Comparison of ENCODE assay signal across 17 cellular contexts in genomic region chr12:122614839-122615238, GRCh38.
A peak's percentile ranks its signal among the peaks of the same experiment; 100 is the strongest.
DNase-seq lines count a peak whose midpoint lies in the region; FAIRE-seq and TF ChIP-seq lines count a peak whose summit lies in the region.
"Had no signal": no experiment of that assay in that cellular context is flagged by ENCODE, and none has a peak within 500 bp of the region (broad histone marks: within the 10 kb centered on the region; RNA-seq: fewer than 3 reads in every experiment).

No MANE protein-coding gene starts in this region.

- peaks cover 0 to 32% (median 7%) of the 10 kb centered on the region in 4 donors for H3K4me1 ChIP-seq in tibial artery
- H3K4me1 ChIP-seq: BLaER1 treated with 17β-estradiol and CSF1 and Interleukin-3, amounts not matched to agents 10 nM and 100 nM; Peyer's patch had no signal

- H3K9me3 ChIP-seq in SK-N-MC (ENCODE audit: low read depth, low read length): 0 out of 2 replicates have a peak, but pooled peaks cover 2% of the 10 kb centered on the region
- H3K9me3 ChIP-seq in tibial artery: no peaks in the 10 kb centered on the region
- H3K9me3 ChIP-seq: BLaER1 treated with 17β-estradiol and CSF1 and Interleukin-3, amounts not matched to agents 10 nM and 100 nM; Peyer's patch had no signal

- H3K27me3 ChIP-seq in tibial artery: no peaks in the 10 kb centered on the region
- H3K27me3 ChIP-seq: BLaER1 treated with 17β-estradiol and CSF1 and Interleukin-3, amounts not matched to agents 10 nM and 100 nM; Peyer's patch had no signal

- H3K27ac ChIP-seq in SK-N-MC (peak overlapping the region; percentile 19; the same call in 1 of the 2 replicates), tibial artery (peak overlapping the region; percentile 68 to 70)
- H3K27ac ChIP-seq: BLaER1 treated with 17β-estradiol and CSF1 and Interleukin-3, amounts not matched to agents 10 nM and 100 nM; Peyer's patch had no signal

- intact Hi-C loops in tibial artery (cut with DNase I; ENCODE audit: low total_unique reads): no loop called here

- TF ChIP-seq POLR2A in GM12892 (IDR thresholded peaks at IDR 0.05; ENCODE audit: low read depth, low read length): no peak

- H3K9ac ChIP-seq in SK-N-MC (ENCODE audit: insufficient read length): no peak overlapping the region
- H3K9ac ChIP-seq: BLaER1 treated with 17β-estradiol and CSF1 and Interleukin-3, amounts not matched to agents 10 nM and 100 nM had no signal

- no peak for TF ChIP-seq CTCF in tibial artery (IDR thresholded peaks at IDR 0.05)

- H3K36me3 ChIP-seq in SK-N-MC (ENCODE audit: insufficient read depth, low read length): peaks cover 85% of the 10 kb centered on the region
- peaks cover 0 to 16% (median 0%) of the 10 kb centered on the region in 3 donors for H3K36me3 ChIP-seq in tibial artery

- H3K4me3 ChIP-seq in SK-N-MC: no peak overlapping the region
- no peak overlapping the region for H3K4me3 ChIP-seq in tibial artery
- H3K4me3 ChIP-seq: BLaER1 treated with 17β-estradiol and CSF1 and Interleukin-3, amounts not matched to agents 10 nM and 100 nM; Peyer's patch had no signal

- DNase-seq in Ammon's horn (ENCODE audit: low spot score): peak; percentile 6
- no peak for DNase-seq in SK-N-MC (ENCODE audit: low read depth, low spot score)
- DNase-seq in fibroblast of peridontal ligament (ENCODE audit: extremely low read depth): peak; percentile 62
- no peak for DNase-seq in tibial artery
- no peak for DNase-seq in GM12892 (ENCODE audit: insufficient read length)
- no peak for DNase-seq in NCI-H82 (lab: John Stamatoyannopoulos, UW)
- DNase-seq in hypothalamus (lab: John Stamatoyannopoulos, UW): no peak
- DNase-seq: DMS 273 treated with DMSO at 0.1 percent for 48 hours, H9, Kasumi-1, NCI-H1417, NCI-H2029, NCI-H2171 treated with DMSO at 0.1 percent for 48 hours, Peyer's patch, SHP77 had no signal

- FAIRE-seq in GM12892 (lab: Jason Lieb, UNC): no peak
- FAIRE-seq: GM18507 had no signal

Comparison
In these comparisons a context has a peak if more than half of its experiments do, and no peak if none do; other contexts are left out.
1. DNase-seq: peak in Ammon's horn (single experiment) and fibroblast of peridontal ligament (single experiment); none in SK-N-MC (single experiment), tibial artery (0 of 2), GM12892 (single experiment), NCI-H82 (single experiment) and hypothalamus (0 of 51).